8 cellular contexts compared by ENCODE assay signal in genomic region chr15:48925714-48926223, GRCh38. TPM values are rescaled to one million over a fixed set of nuclear protein-coding genes. Genes with fewer than 3 reads are reported as not detected.
DNase-seq lines count a peak whose midpoint lies in the region; ATAC-seq, FAIRE-seq and TF ChIP-seq lines count a peak whose summit lies in the region.

No MANE protein-coding gene starts in this region.

- POLR2A ChIA-PET in CD8-positive, alpha-beta T cell (lab: Charles Lee), result no interaction called here

- no peaks in the 10 kb centered on the region for H3K36me3 ChIP-seq in CD8-positive, alpha-beta T cell (ENCODE audit: insufficient read depth, low read length)

- TF ChIP-seq POLR2A in GM18505 (IDR thresholded peaks at IDR 0.05; ENCODE audit: borderline replicate concordance, extremely low read depth, insufficient read depth, insufficient read length), result no peak

- intact Hi-C loops in CD8-positive, alpha-beta T cell (cut with DNase I, micrococcal nuclease), result no loop called here

- CTCF ChIA-PET in CD8-positive, alpha-beta T cell (lab: Charles Lee), result no interaction called here

- H3K4me1 ChIP-seq in CD8-positive, alpha-beta T cell (ENCODE audit: insufficient read depth, low read length), result no peaks in the 10 kb centered on the region

- no peak overlapping the region for H3K27ac ChIP-seq in CD8-positive, alpha-beta T cell (ENCODE audit: low read depth, low read length)

- no peaks in the 10 kb centered on the region for H3K36me3 Mint-ChIP-seq in CD8-positive, alpha-beta T cell

- H3K27me3 Mint-ChIP-seq in CD8-positive, alpha-beta T cell (ENCODE audit: low read depth), result peaks cover 11% of the 10 kb centered on the region

- no peaks in the 10 kb centered on the region for H3K9me3 Mint-ChIP-seq in CD8-positive, alpha-beta T cell

- no peak overlapping the region for H3K27ac Mint-ChIP-seq in CD8-positive, alpha-beta T cell

- peak; percentile 58 for FAIRE-seq in A204.1 (lab: Jason Lieb, UNC)

- DNase-seq in SW 1271 (lab: John Stamatoyannopoulos, UW) (peak; percentile 31 to 79), fibroblast of peridontal ligament (ENCODE audit: extremely low read depth) (peak; percentile 90), pons (ENCODE audit: low spot score) (no peak)
- no peak for DNase-seq in CD8-positive, alpha-beta T cell

- no peak overlapping the region for H3K4me3 ChIP-seq in CD8-positive, alpha-beta T cell (ENCODE audit: low read depth, low read length)

- H3K4me1 Mint-ChIP-seq in CD8-positive, alpha-beta T cell (ENCODE audit: low read depth), result no peaks in the 10 kb centered on the region

- H3K9me3 ChIP-seq in CD8-positive, alpha-beta T cell (ENCODE audit: low read length), result no peaks in the 10 kb centered on the region

- no peaks in the 10 kb centered on the region for H3K27me3 ChIP-seq in CD8-positive, alpha-beta T cell (ENCODE audit: insufficient read depth, low read length)

- ATAC-seq in GM19463 (IDR thresholded peaks at IDR 0.05; ENCODE audit: unreplicated experiment), result peak; percentile 38
- no peak for ATAC-seq in GM18505 (IDR thresholded peaks at IDR 0.05; ENCODE audit: unreplicated experiment)
- no peak for ATAC-seq in HG03095 (IDR thresholded peaks at IDR 0.05; ENCODE audit: unreplicated experiment)
- ATAC-seq in CD8-positive, alpha-beta T cell, result no peak

- no peak overlapping the region for H3K4me3 Mint-ChIP-seq in CD8-positive, alpha-beta T cell

- no peak for TF ChIP-seq CTCF in CD8-positive, alpha-beta T cell (IDR thresholded peaks at IDR 0.05)

RNA-seq across cellular contexts. Expression of gene SHC4, which starts 38.0 kb away (rescaled TPM):
- total RNA-seq in CD8-positive, alpha-beta T cell, result not detected

RNA-seq across cellular contexts. Expression of gene EID1, which starts 47.8 kb away (rescaled TPM):
- total RNA-seq in CD8-positive, alpha-beta T cell, result 10 to 100 TPM; 34.5 to 34.7 TPM

Comparison
In these comparisons a context has a peak if more than half of its experiments do, and no peak if none do; other contexts are left out.
1. DNase-seq: peak in SW 1271 (2 of 2) and fibroblast of peridontal ligament (single experiment); none in CD8-positive, alpha-beta T cell (0 of 7) and pons (single experiment).